Comparison of ENCODE assay signal across 21 cellular contexts in genomic region chr4:15144967-15145295, GRCh38.
"Had no signal": no experiment of that assay in that cellular context is flagged by ENCODE, and none has a peak within 500 bp of the region (broad histone marks: within the 10 kb centered on the region; RNA-seq: fewer than 3 reads in every experiment).

No MANE protein-coding gene starts in this region.

- H3K36me3 ChIP-seq: brain microvascular endothelial cell, cardiac muscle cell had no signal

- H3K4me3 Mint-ChIP-seq: activated CD4-positive, alpha-beta memory T cell treated with anti-CD3 and anti-CD28 coated beads, Interleukin-2, amount 10 ng/mL, durations not matched to agents 7 days and 5 days; activated CD4-positive, alpha-beta T cell treated with anti-CD3 and anti-CD28 coated beads, Interleukin-2, amount 10 ng/mL, durations not matched to agents 7 days and 5 days; activated naive CD4-positive, alpha-beta T cell treated with anti-CD3 and anti-CD28 coated beads for 36 hours; activated naive CD8-positive, alpha-beta T cell; activated T-helper 17 cell treated with anti-CD3 and anti-CD28 coated beads, Interleukin-2, amount 50 U/mL, for 72 hours; T-cell had no signal

- H3K27me3 ChIP-seq: brain microvascular endothelial cell, cardiac muscle cell had no signal

- H3K9me3 Mint-ChIP-seq: activated CD4-positive, alpha-beta memory T cell treated with anti-CD3 and anti-CD28 coated beads, Interleukin-2, amount 10 ng/mL, durations not matched to agents 7 days and 5 days; activated CD4-positive, alpha-beta T cell treated with anti-CD3 and anti-CD28 coated beads, Interleukin-2, amount 10 ng/mL, durations not matched to agents 7 days and 5 days; activated naive CD4-positive, alpha-beta T cell treated with anti-CD3 and anti-CD28 coated beads for 36 hours; activated T-helper 17 cell treated with anti-CD3 and anti-CD28 coated beads, Interleukin-2, amount 50 U/mL, for 72 hours; T-cell had no signal

- H3K27ac Mint-ChIP-seq: activated CD4-positive, alpha-beta memory T cell treated with anti-CD3 and anti-CD28 coated beads, Interleukin-2, amount 10 ng/mL, durations not matched to agents 7 days and 5 days; activated CD4-positive, alpha-beta T cell treated with anti-CD3 and anti-CD28 coated beads, Interleukin-2, amount 10 ng/mL, durations not matched to agents 7 days and 5 days; activated naive CD4-positive, alpha-beta T cell treated with anti-CD3 and anti-CD28 coated beads for 36 hours; activated naive CD8-positive, alpha-beta T cell; activated T-helper 17 cell treated with anti-CD3 and anti-CD28 coated beads, Interleukin-2, amount 50 U/mL, for 72 hours; T-cell had no signal

- H3K36me3 Mint-ChIP-seq: activated naive CD8-positive, alpha-beta T cell; T-cell had no signal

- H3K27me3 Mint-ChIP-seq: activated CD4-positive, alpha-beta T cell treated with anti-CD3 and anti-CD28 coated beads, Interleukin-2, amount 10 ng/mL, durations not matched to agents 7 days and 5 days had no signal

- H3K4me3 ChIP-seq: cardiac muscle cell, SK-N-MC had no signal

- ATAC-seq: activated T-helper 17 cell treated with anti-CD3 and anti-CD28 coated beads, Interleukin-2, amount 50 U/mL, for 72 hours; Panc1; T-cell had no signal

- DNase-seq: activated CD4-positive, alpha-beta memory T cell treated with anti-CD3 and anti-CD28 coated beads, Interleukin-2, amount 10 ng/mL, durations not matched to agents 7 days and 5 days; activated CD4-positive, alpha-beta T cell treated with anti-CD3 and anti-CD28 coated beads, Interleukin-2, amount 10 ng/mL, durations not matched to agents 7 days and 5 days; activated CD4-positive, CD25-positive, alpha-beta regulatory T cell; activated gamma-delta T cell; activated naive CD4-positive, alpha-beta T cell treated with anti-CD3 and anti-CD28 coated beads for 36 hours; activated T-cell treated with anti-CD3 and anti-CD28 coated beads for 4 hours; activated T-cell treated with anti-CD3 and anti-CD28 coated beads, Interleukin-2, amount 50 U/mL, for 48 hours; brain microvascular endothelial cell; IMR-90; Kasumi-1; KBM-7; NCI-H2227 treated with DMSO at 0.1 percent for 48 hours; RPMI8226; T-cell; T-helper 2 cell; T1000 had no signal

- H3K27ac ChIP-seq: brain microvascular endothelial cell, cardiac muscle cell, SK-N-MC had no signal

- H3K4me1 Mint-ChIP-seq: activated CD4-positive, alpha-beta T cell treated with anti-CD3 and anti-CD28 coated beads, Interleukin-2, amount 10 ng/mL, durations not matched to agents 7 days and 5 days; activated T-helper 17 cell treated with anti-CD3 and anti-CD28 coated beads, Interleukin-2, amount 50 U/mL, for 72 hours; T-cell had no signal
